24 cellular contexts compared by ENCODE assay signal in the genomic region with DNA sequence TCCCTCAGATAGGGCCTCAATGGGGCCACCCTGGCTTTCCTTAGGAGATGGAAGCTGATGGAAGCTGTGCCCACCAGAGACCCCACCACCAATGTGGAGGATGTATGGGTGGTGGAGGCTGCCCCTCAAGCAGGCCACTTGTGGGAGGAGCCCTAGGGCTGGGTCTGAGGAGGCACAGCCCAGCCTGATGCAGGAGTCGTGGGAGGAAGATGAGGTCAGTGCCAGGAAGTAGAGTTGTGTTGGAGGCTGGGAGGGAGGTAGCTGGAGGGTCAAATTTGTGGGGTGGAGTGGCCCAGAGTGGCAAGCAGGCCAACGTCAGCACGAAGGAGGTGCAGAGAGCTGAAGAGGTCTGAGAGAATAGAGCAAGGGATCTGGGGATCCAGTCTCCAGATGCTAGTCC.
DNase-seq lines count a peak whose midpoint lies in the region; ATAC-seq lines count a peak whose summit lies in the region.
"Had no signal": no experiment of that assay in that cellular context is flagged by ENCODE, and none has a peak within 500 bp of the region (broad histone marks: within the 10 kb centered on the region; RNA-seq: fewer than 3 reads in every experiment).

No MANE protein-coding gene starts in this region.

- H3K9me3 ChIP-seq in T-helper 17 cell (ENCODE audit: control insufficient read depth, low read length, poor library complexity, severe bottlenecking): no peaks in the 10 kb centered on the region
- H3K9me3 ChIP-seq: Peyer's patch, psoas muscle, SJSA1, transverse colon had no signal

- peak; percentile 18 for DNase-seq in AG20443 (ENCODE audit: low spot score)
- DNase-seq in CD1c-positive myeloid dendritic cell (ENCODE audit: extremely low spot score): peak; percentile 5
- no peak for DNase-seq in T-helper 17 cell
- DNase-seq in dermis blood vessel endothelial cell: peak; percentile 57
- no peak for DNase-seq in activated naive CD4-positive, alpha-beta T cell (lab: John Stamatoyannopoulos, UW)
- DNase-seq: activated gamma-delta T cell treated with Interleukin-2 at 50 U/mL for 16 hours; amniotic stem cell; CD4-positive, alpha-beta memory T cell; cortex of kidney; DMS 273 treated with DMSO at 0.1 percent for 48 hours; glutamatergic neuron; KBM-7; MV-4-11; NCI-H1694; NCI-H526; Peyer's patch; psoas muscle; stimulated activated CD4-positive, alpha-beta T cell treated with anti-CD3 and anti-CD28 coated beads, Interleukin-15, amount 100 ng/mL, for 24 hours; transverse colon had no signal

- H3K36me3 Mint-ChIP-seq in T-helper 17 cell (ENCODE audit: low read depth): peaks cover 6% of the 10 kb centered on the region
- H3K36me3 Mint-ChIP-seq: CD4-positive, alpha-beta memory T cell had no signal

- H3K4me1 Mint-ChIP-seq in T-helper 17 cell: peaks cover 4% of the 10 kb centered on the region
- H3K4me1 Mint-ChIP-seq: CD4-positive, alpha-beta memory T cell had no signal

- H3K4me3 Mint-ChIP-seq in T-helper 17 cell: no peak overlapping the region
- H3K4me3 Mint-ChIP-seq: CD4-positive, alpha-beta memory T cell; T-helper 1 cell treated with Interleukin-12 subunit alpha and Interleukin-12 subunit beta and Interleukin-4 antibody, amounts not matched to agents 30 μg/mL and 1 μg/mL, for 36 hours had no signal

- H3K27me3 Mint-ChIP-seq in T-helper 17 cell: no peaks in the 10 kb centered on the region

- peak overlapping the region; percentile 29 for H3K27ac Mint-ChIP-seq in T-helper 17 cell
- H3K27ac Mint-ChIP-seq: CD4-positive, alpha-beta memory T cell; T-helper 1 cell treated with Interleukin-12 subunit alpha and Interleukin-12 subunit beta and Interleukin-4 antibody, amounts not matched to agents 30 μg/mL and 1 μg/mL, for 36 hours had no signal

- ATAC-seq in T-helper 17 cell (no peak), HG03439 (IDR thresholded peaks at IDR 0.05; ENCODE audit: unreplicated experiment) (no peak), HG02588 (IDR thresholded peaks at IDR 0.05; ENCODE audit: unreplicated experiment) (no peak), HG02973 (IDR thresholded peaks at IDR 0.05; ENCODE audit: unreplicated experiment) (no peak)

Comparison
In these comparisons a context has a peak if more than half of its experiments do, and no peak if none do; other contexts are left out.
1. DNase-seq: peak in AG20443 (single experiment), CD1c-positive myeloid dendritic cell (single experiment) and dermis blood vessel endothelial cell (single experiment); none in T-helper 17 cell (0 of 3) and activated naive CD4-positive, alpha-beta T cell (0 of 4).